In the genomic region with DNA sequence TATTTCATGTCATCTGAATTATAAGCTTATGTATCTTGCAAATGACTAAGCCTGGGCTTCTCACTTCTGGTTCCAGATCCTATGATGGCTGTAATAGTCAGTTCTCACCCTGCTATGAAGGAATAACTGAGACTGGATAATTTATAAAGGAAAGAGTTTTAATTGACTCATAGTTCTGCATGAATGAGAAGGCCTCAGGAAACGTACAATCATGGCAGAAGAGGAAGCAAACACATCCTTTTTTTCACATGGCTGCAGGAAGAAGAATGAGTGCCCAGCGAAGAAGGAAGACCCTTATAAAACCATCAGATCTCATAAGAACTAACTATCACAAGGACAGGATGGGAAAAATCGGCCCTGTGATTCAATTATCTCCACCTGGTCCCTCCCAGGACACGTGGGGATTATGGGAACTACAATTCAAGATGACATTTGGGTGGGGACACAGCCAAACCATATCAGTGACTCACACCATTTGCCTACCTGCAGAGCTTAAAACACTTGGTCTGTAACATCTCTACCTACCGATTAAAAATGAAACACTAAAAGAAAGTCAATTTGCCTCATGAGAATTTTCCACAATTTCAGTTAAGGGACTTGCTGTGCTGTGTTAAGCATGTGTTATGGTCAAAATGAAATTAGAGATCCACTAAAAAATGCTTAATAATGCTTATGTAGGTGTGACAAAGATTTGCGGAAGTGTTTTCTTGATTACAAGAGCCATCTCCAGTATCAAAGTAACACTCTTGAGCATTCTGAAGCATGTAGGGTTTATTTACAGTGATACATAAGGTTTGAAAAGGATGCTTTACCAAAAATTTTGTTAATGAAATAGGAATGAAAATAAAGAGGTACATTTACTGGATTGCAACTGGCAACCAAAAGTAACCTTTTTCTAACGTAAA, we compare ENCODE assay signal across 14 cellular contexts. TPM values are rescaled to one million over a fixed set of nuclear protein-coding genes. Genes with fewer than 3 reads are reported as not detected.
DNase-seq lines count a peak whose midpoint lies in the region; ATAC-seq lines count a peak whose summit lies in the region.
"Had no signal": no experiment of that assay in that cellular context is flagged by ENCODE, and none has a peak within 500 bp of the region (broad histone marks: within the 10 kb centered on the region; RNA-seq: fewer than 3 reads in every experiment).

No MANE protein-coding gene starts in this region.

- peaks cover 4% of the 10 kb centered on the region for H3K27me3 Mint-ChIP-seq in activated naive CD8-positive, alpha-beta T cell treated with anti-CD3 and anti-CD28 coated beads, Interleukin-2, amount 50 U/mL, for 24 hours

- H3K36me3 ChIP-seq in ACC112 (ENCODE audit: insufficient read depth, low read length): peaks cover 4% of the 10 kb centered on the region; the same call in 1 of the 2 replicates
- H3K36me3 ChIP-seq in HUES64 (ENCODE audit: insufficient read depth, low read length): peaks cover 3% of the 10 kb centered on the region; the same call in 1 of the 2 replicates

- WGBS in HUES64: 76% methylated on average over 7 of the region's 7 CpGs

- no peaks in the 10 kb centered on the region for H3K27me3 ChIP-seq in ACC112 (ENCODE audit: insufficient read depth, low read length)
- no peaks in the 10 kb centered on the region; the same call in 1 of the 2 replicates for H3K27me3 ChIP-seq in HUES64 (ENCODE audit: insufficient read depth, low read length)
- H3K27me3 ChIP-seq: SJSA1 had no signal

- peaks cover 24% of the 10 kb centered on the region for H3K4me1 ChIP-seq in ACC112 (ENCODE audit: control insufficient read depth, insufficient read depth, low read length, unreplicated experiment)
- 0 out of 2 replicates have a peak, but pooled peaks cover 5% of the 10 kb centered on the region for H3K4me1 ChIP-seq in HUES64 (ENCODE audit: insufficient read depth, low read length)

- H3K36me3 Mint-ChIP-seq in activated naive CD8-positive, alpha-beta T cell treated with anti-CD3 and anti-CD28 coated beads, Interleukin-2, amount 50 U/mL, for 24 hours (ENCODE audit: low read depth): peaks cover 14% of the 10 kb centered on the region

- peaks cover 46% of the 10 kb centered on the region for H3K4me1 Mint-ChIP-seq in activated naive CD8-positive, alpha-beta T cell treated with anti-CD3 and anti-CD28 coated beads, Interleukin-2, amount 50 U/mL, for 24 hours

- ATAC-seq in activated naive CD8-positive, alpha-beta T cell treated with anti-CD3 and anti-CD28 coated beads, Interleukin-2, amount 50 U/mL, for 24 hours: no peak
- ATAC-seq in left cardiac atrium: no peak

- H3K27ac ChIP-seq in ACC112 (ENCODE audit: low read depth, low read length) (no peak overlapping the region), HUES64 (ENCODE audit: low read depth, low read length) (no peak overlapping the region)
- H3K27ac ChIP-seq: SJSA1 had no signal

- no peak for DNase-seq in activated naive CD8-positive, alpha-beta T cell treated with anti-CD3 and anti-CD28 coated beads, Interleukin-2, amount 50 U/mL, for 24 hours
- DNase-seq in superior temporal gyrus (ENCODE audit: extremely low spot score): no peak
- DNase-seq in left cardiac atrium: no peak
- no peak for DNase-seq in NK-92 (lab: John Stamatoyannopoulos, UW; ENCODE audit: unreplicated experiment)
- DNase-seq: activated CD4-positive, alpha-beta memory T cell treated with anti-CD3 and anti-CD28 coated beads, Interleukin-2, amount 10 ng/mL, durations not matched to agents 7 days and 5 days; amygdala; C1 segment of cervical spinal cord; endodermal cell; GOT3; KG1 had no signal

- H3K9me3 Mint-ChIP-seq in activated naive CD8-positive, alpha-beta T cell treated with anti-CD3 and anti-CD28 coated beads, Interleukin-2, amount 50 U/mL, for 24 hours: no peaks in the 10 kb centered on the region
- H3K9me3 Mint-ChIP-seq: activated CD4-positive, alpha-beta memory T cell treated with anti-CD3 and anti-CD28 coated beads, Interleukin-2, amount 10 ng/mL, durations not matched to agents 7 days and 5 days; endodermal cell; mesothelial cell of epicardium had no signal

- no peak overlapping the region for H3K27ac Mint-ChIP-seq in activated naive CD8-positive, alpha-beta T cell treated with anti-CD3 and anti-CD28 coated beads, Interleukin-2, amount 50 U/mL, for 24 hours
- H3K27ac Mint-ChIP-seq: activated CD4-positive, alpha-beta memory T cell treated with anti-CD3 and anti-CD28 coated beads, Interleukin-2, amount 10 ng/mL, durations not matched to agents 7 days and 5 days; endodermal cell had no signal

- no peak overlapping the region for H3K9ac ChIP-seq in HUES64 (ENCODE audit: low read depth, low read length)

- peaks cover 38% of the 10 kb centered on the region for H3K79me2 ChIP-seq in ACC112 (ENCODE audit: control insufficient read depth, insufficient read depth, low read length, unreplicated experiment)

- no peaks in the 10 kb centered on the region for H3K9me3 ChIP-seq in HUES64 (ENCODE audit: insufficient read depth, low read depth, low read length)
- H3K9me3 ChIP-seq: SJSA1 had no signal

- H3K4me3 ChIP-seq in ACC112 (ENCODE audit: low read depth, low read length) (peak overlapping the region; percentile 88; the same call in 1 of the 2 replicates), HUES64 (ENCODE audit: low read length) (peak overlapping the region; percentile 89; the same call in 1 of the 2 replicates)

- H3K4me3 Mint-ChIP-seq in activated naive CD8-positive, alpha-beta T cell treated with anti-CD3 and anti-CD28 coated beads, Interleukin-2, amount 50 U/mL, for 24 hours: peak overlapping the region; percentile 98
- H3K4me3 Mint-ChIP-seq: activated CD4-positive, alpha-beta memory T cell treated with anti-CD3 and anti-CD28 coated beads, Interleukin-2, amount 10 ng/mL, durations not matched to agents 7 days and 5 days had no signal

- intact Hi-C loops in left cardiac atrium (cut with DNase I): loop anchor here (10.0 kb wide), 1 partner anchor 294 kb away; a partner anchor contains a TSS

- no peak overlapping the region for H2AFZ ChIP-seq in ACC112 (ENCODE audit: low read length, unreplicated experiment)

RNA-seq across cellular contexts. Expression of a gene that starts 2.2 kb away (rescaled TPM):
- 37.5 TPM for polyA plus RNA-seq in HUES64 (2013, experiment 1 of 2)
- polyA plus RNA-seq in HUES64 (2013, experiment 2 of 2): 39.8 TPM
- 10 to 100 TPM; 52.7 to 61.5 TPM for total RNA-seq in left cardiac atrium

RNA-seq across cellular contexts. Expression of a gene that starts 15.6 kb away (rescaled TPM):
- polyA plus RNA-seq in HUES64 (2013, experiment 1 of 2): 0.30 TPM
- polyA plus RNA-seq in HUES64 (2013, experiment 2 of 2): not detected
- not detected for total RNA-seq in left cardiac atrium
- total RNA-seq: activated CD4-positive, alpha-beta memory T cell treated with anti-CD3 and anti-CD28 coated beads, Interleukin-2, amount 10 ng/mL, durations not matched to agents 7 days and 5 days; endodermal cell; mesothelial cell of epicardium; SJSA1 had no signal

RNA-seq across cellular contexts. Expression of a gene that starts 23.6 kb away (rescaled TPM):
- not detected for polyA plus RNA-seq in HUES64 (2013, experiment 1 of 2)
- polyA plus RNA-seq in HUES64 (2013, experiment 2 of 2): not detected
- total RNA-seq in left cardiac atrium: under 1 TPM; 0.24 TPM
- total RNA-seq: activated CD4-positive, alpha-beta memory T cell treated with anti-CD3 and anti-CD28 coated beads, Interleukin-2, amount 10 ng/mL, durations not matched to agents 7 days and 5 days; endodermal cell; SJSA1 had no signal

RNA-seq across cellular contexts. Expression of a gene that starts 47.2 kb away (rescaled TPM):
- polyA plus RNA-seq in HUES64 (2013, experiment 1 of 2): 0.90 TPM
- polyA plus RNA-seq in HUES64 (2013, experiment 2 of 2): 0.44 TPM
- under 1 TPM; 0.12 to 0.31 TPM for total RNA-seq in left cardiac atrium

RNA-seq across cellular contexts. Expression of a gene that starts 57.7 kb away (rescaled TPM):
- 0.30 TPM for polyA plus RNA-seq in HUES64 (2013, experiment 1 of 2)
- polyA plus RNA-seq in HUES64 (2013, experiment 2 of 2): 0.51 TPM
- total RNA-seq in left cardiac atrium: 1 to 10 TPM; 2.5 to 3.0 TPM
- total RNA-seq: activated CD4-positive, alpha-beta memory T cell treated with anti-CD3 and anti-CD28 coated beads, Interleukin-2, amount 10 ng/mL, durations not matched to agents 7 days and 5 days had no signal
